ENCODE assay signal across 1 cellular context in genomic region chrX:47991263-47992092, GRCh38.
TF ChIP-seq lines count a peak whose summit lies in the region.

No MANE protein-coding gene starts in this region.

TF ChIP-seq in SK-N-SH, 30 proteins besides CTCF, POLR2A, EP300 and RAD21 (continued from another document):
- TF ChIP-seq, protein P1, sequence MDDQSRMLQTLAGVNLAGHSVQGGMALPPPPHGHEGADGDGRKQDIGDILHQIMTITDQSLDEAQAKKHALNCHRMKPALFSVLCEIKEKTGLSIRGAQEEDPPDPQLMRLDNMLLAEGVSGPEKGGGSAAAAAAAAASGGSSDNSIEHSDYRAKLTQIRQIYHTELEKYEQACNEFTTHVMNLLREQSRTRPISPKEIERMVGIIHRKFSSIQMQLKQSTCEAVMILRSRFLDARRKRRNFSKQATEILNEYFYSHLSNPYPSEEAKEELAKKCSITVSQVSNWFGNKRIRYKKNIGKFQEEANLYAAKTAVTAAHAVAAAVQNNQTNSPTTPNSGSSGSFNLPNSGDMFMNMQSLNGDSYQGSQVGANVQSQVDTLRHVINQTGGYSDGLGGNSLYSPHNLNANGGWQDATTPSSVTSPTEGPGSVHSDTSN (IDR thresholded peaks at IDR 0.05): no peak
- TF ChIP-seq FOSL2 (IDR thresholded peaks at IDR 0.05; ENCODE audit: borderline replicate concordance, low read depth) (no peak), MAX (IDR thresholded peaks at IDR 0.05; ENCODE audit: low read depth) (no peak), RXRA (IDR thresholded peaks at IDR 0.05; ENCODE audit: borderline replicate concordance, low read depth) (no peak), CHD2 (IDR thresholded peaks at IDR 0.05; ENCODE audit: low read length, partially characterized antibody) (no peak)
TF ChIP-seq in SK-N-SH: peak in this region for 0.
